ENCODE assay signal across 8 cellular contexts in the genomic region with DNA sequence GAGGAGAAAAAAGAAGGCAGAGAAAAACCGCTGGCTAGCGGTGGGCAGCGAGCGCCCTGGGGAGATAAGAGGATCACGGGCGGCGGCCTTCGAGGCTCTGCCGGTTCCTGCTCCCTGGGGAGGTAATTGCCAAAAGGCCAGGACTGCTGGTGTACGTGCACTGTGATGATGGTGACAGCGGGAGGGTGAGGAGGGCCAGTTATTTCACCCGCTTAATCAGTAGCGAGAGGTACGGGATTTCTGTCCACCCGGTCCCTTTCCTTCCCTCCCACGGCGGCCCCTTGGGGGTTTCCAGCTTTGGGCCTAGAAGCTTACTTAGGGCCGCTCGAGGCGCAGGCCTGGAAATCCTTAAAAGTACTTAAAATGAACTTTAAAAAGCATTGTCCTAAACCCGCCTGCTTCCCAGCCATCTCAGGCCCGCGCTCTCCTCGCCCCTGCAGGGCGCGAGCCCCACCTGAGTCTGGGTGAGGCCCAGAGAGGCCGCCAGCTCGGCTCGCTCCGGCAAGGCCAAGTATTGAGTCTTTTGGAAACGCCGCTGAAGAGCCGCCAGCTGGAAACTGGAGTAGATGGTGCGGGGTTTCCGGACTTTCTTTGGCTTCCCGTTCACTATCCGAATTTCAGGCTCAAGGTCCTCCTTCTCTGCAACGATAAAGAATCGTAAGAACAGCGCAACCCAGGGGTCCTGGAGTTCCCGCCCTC. TPM values are rescaled to one million over a fixed set of nuclear protein-coding genes. Genes with fewer than 3 reads are reported as not detected.
DNase-seq lines count a peak whose midpoint lies in the region; TF ChIP-seq lines count a peak whose summit lies in the region.

No MANE protein-coding gene starts in this region.

- H3K36me3 ChIP-seq in OCI-LY3 (replicated peaks; ENCODE audit: low read depth, low read length) (no peaks in the 10 kb centered on the region), endodermal cell (ENCODE audit: control insufficient read depth, insufficient read depth, low read length) (no peaks in the 10 kb centered on the region), smooth muscle cell (ENCODE audit: low read depth) (no peaks in the 10 kb centered on the region)

- no peaks in the 10 kb centered on the region for H3K9me3 Mint-ChIP-seq in endodermal cell

- H3K4me3 ChIP-seq in OCI-LY3 (ENCODE audit: low read length) (peak overlapping the region; percentile 75; the same call in 1 of the 2 replicates), endodermal cell (ENCODE audit: low read length) (peak overlapping the region; percentile 23), smooth muscle cell (peak overlapping the region; percentile 68)

- H3K79me2 ChIP-seq in OCI-LY3 (ENCODE audit: low read length): no peaks in the 10 kb centered on the region
- H3K79me2 ChIP-seq in smooth muscle cell (ENCODE audit: low read depth): peaks cover 5% of the 10 kb centered on the region

- H2AFZ ChIP-seq in OCI-LY3 (ENCODE audit: low read depth, low read length) (no peak overlapping the region), smooth muscle cell (ENCODE audit: low read depth) (no peak overlapping the region)

- no peaks in the 10 kb centered on the region for H4K20me1 ChIP-seq in OCI-LY3 (ENCODE audit: insufficient read depth, low read length)
- H4K20me1 ChIP-seq in smooth muscle cell (ENCODE audit: low read depth): peaks cover 8% of the 10 kb centered on the region

- H3K27me3 ChIP-seq in OCI-LY3 (ENCODE audit: low read depth, low read length) (no peaks in the 10 kb centered on the region), endodermal cell (ENCODE audit: control insufficient read depth, insufficient read depth, low read length, poor library complexity, severe bottlenecking) (peaks cover 99% of the 10 kb centered on the region), smooth muscle cell (ENCODE audit: low read depth) (peaks cover 66% of the 10 kb centered on the region)

- H3K27ac ChIP-seq in OCI-LY3 (ENCODE audit: low read length) (no peak overlapping the region), endodermal cell (ENCODE audit: low read depth, low read length) (no peak overlapping the region), smooth muscle cell (ENCODE audit: low read depth) (peak overlapping the region; percentile 45)

- peaks cover 12% of the 10 kb centered on the region for H3K4me1 ChIP-seq in OCI-LY3 (ENCODE audit: low read length)
- H3K4me1 ChIP-seq in endodermal cell (ENCODE audit: control insufficient read depth, insufficient read depth, low read length): peaks cover 14% of the 10 kb centered on the region
- H3K4me1 ChIP-seq in smooth muscle cell (ENCODE audit: low read depth): peaks cover 56% of the 10 kb centered on the region

- peaks cover 98% of the 10 kb centered on the region for H3K27me3 Mint-ChIP-seq in endodermal cell (ENCODE audit: insufficient read depth)

- H3K27ac Mint-ChIP-seq in endodermal cell: no peak overlapping the region

- TF ChIP-seq CTCF in OCI-LY3 (IDR thresholded peaks at IDR 0.05; ENCODE audit: low read depth, low read length) (no peak), endodermal cell (conservative IDR thresholded peaks at IDR 0.05) (no peak), smooth muscle cell (IDR thresholded peaks at IDR 0.05; ENCODE audit: borderline replicate concordance, insufficient read depth, poor library complexity, severe bottlenecking) (no peak)

- H3K4me2 ChIP-seq in OCI-LY3 (ENCODE audit: low read length) (no peak overlapping the region), smooth muscle cell (peak overlapping the region; percentile 97)

- peak overlapping the region; percentile 53 for H3K4me3 Mint-ChIP-seq in endodermal cell

- H3K36me3 Mint-ChIP-seq in endodermal cell (ENCODE audit: low read depth): no peaks in the 10 kb centered on the region

- WGBS in endodermal cell (ENCODE audit: insufficient coverage in 1 of 2, insufficient read length in 1 of 2), 2 experiments: 2 to 3% methylated on average over 22 to 41 of the region's 41 CpGs
- WGBS in smooth muscle cell (ENCODE audit: low lambda C conversion rate): 6% methylated on average over 41 of the region's 41 CpGs

- H3K9me3 ChIP-seq in OCI-LY3 (ENCODE audit: insufficient read depth, low read length) (no peaks in the 10 kb centered on the region), endodermal cell (ENCODE audit: control insufficient read depth, low read length) (no peaks in the 10 kb centered on the region), smooth muscle cell (replicated peaks; ENCODE audit: low read depth) (no peaks in the 10 kb centered on the region)

- H3K9ac ChIP-seq in OCI-LY3 (ENCODE audit: low read length) (no peak overlapping the region), endodermal cell (ENCODE audit: extremely low read depth, low read length, poor library complexity, severe bottlenecking) (no peak overlapping the region), smooth muscle cell (ENCODE audit: low read depth) (peak overlapping the region; percentile 2)

- DNase-seq in activated T-cell treated with anti-CD3 and anti-CD28 coated beads, Interleukin-2, amount 50 U/mL, for 1 hour: peak; percentile 40
- no peak for DNase-seq in activated T-cell treated with anti-CD3 and anti-CD28 coated beads for 4 hours
- peak; percentile 72 for DNase-seq in endodermal cell
- no peak for DNase-seq in smooth muscle cell (lab: John Stamatoyannopoulos, UW; ENCODE audit: unreplicated experiment)
- no peak for DNase-seq in hippocampal formation (lab: John Stamatoyannopoulos, UW)
- no peak for DNase-seq in SHP77 (lab: John Stamatoyannopoulos, UW)
- DNase-seq in NCI-H1694 (lab: John Stamatoyannopoulos, UW): no peak

- H3K4me1 Mint-ChIP-seq in endodermal cell: peaks cover 32% of the 10 kb centered on the region

- peaks cover 17% of the 10 kb centered on the region for H3F3A ChIP-seq in smooth muscle cell (ENCODE audit: low read depth)

RNA-seq across cellular contexts. Expression of a gene that starts 1.5 kb away (rescaled TPM):
- total RNA-seq in endodermal cell (under 1 TPM in 1 of 2 donors, not detected in 1; 0.13 TPM), smooth muscle cell (1.9 and 3.6 TPM in 2 replicates)
- 8.9 TPM for polyA plus RNA-seq in endodermal cell (2013, experiment 1 of 2)
- polyA plus RNA-seq in endodermal cell (2013, experiment 2 of 2): 11.6 TPM
- 1.9 and 8.5 TPM in 2 replicates for polyA plus RNA-seq in smooth muscle cell

RNA-seq across cellular contexts. Expression of a gene that starts 15.8 kb away (rescaled TPM):
- total RNA-seq in endodermal cell (not detected), smooth muscle cell (2.0 and 3.5 TPM in 2 replicates)
- 10.5 TPM for polyA plus RNA-seq in endodermal cell (2013, experiment 1 of 2)
- polyA plus RNA-seq in endodermal cell (2013, experiment 2 of 2): 14.9 TPM
- 3.3 and 8.0 TPM in 2 replicates for polyA plus RNA-seq in smooth muscle cell

Comparison
In these comparisons a context has a peak if more than half of its experiments do, and no peak if none do; other contexts are left out.
1. DNase-seq: peak in activated T-cell treated with anti-CD3 and anti-CD28 coated beads, Interleukin-2, amount 50 U/mL, for 1 hour (single experiment) and endodermal cell (single experiment); none in activated T-cell treated with anti-CD3 and anti-CD28 coated beads for 4 hours (single experiment), smooth muscle cell (single experiment), hippocampal formation (0 of 2), SHP77 (0 of 2) and NCI-H1694 (single experiment).
2. H3K4me3 ChIP-seq: peak in every context shown above with its lines; median percentile 75 in OCI-LY3; 68 in smooth muscle cell; 23 in endodermal cell.